Comparison of ENCODE assay signal across 8 cellular contexts in the genomic region with DNA sequence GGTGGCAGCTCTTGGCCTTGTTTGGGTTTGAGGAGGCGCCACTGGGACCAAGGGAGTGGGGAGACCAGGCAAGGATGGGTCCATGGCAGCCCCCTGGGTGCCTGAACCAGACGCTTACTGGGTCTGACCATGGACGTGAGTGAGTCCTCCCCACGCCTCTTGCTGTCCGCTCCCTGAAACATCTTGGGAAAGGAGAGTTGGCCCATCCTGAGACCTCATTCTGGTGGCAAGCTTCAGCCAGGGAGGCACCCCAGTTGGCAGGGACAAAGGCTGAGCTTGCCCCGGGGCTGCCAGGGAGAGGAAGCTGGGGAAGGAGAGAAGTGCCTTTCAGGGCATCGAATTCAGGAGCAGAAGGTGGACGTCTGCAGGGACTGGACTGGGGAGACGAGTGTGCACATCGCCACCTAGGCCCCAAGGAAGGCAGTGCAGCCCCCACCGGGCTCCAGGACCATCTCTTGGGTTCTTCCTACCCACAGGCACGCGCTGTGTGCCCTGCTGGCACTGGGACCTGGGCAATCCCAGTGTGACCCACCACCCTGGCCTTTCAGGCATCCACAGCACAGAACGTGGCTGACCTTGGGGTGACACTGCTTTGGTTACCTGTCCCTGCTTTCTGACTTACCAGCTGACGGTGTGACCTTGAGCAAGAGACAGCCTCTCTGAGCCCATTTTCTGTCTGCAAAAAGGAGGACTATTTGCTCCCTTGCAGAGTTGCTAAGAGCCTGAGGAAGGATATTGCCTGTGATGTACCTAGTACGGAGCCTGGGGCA.
DNase-seq lines count a peak whose midpoint lies in the region; ATAC-seq and TF ChIP-seq lines count a peak whose summit lies in the region.

No MANE protein-coding gene starts in this region.

- no peak for TF ChIP-seq POLR2A in gastrocnemius medialis (IDR thresholded peaks at IDR 0.05)

- H3K27ac ChIP-seq in right cardiac atrium (ENCODE audit: low read length) (no peak overlapping the region), gastrocnemius medialis (no peak overlapping the region)

- intact Hi-C loops in right cardiac atrium (cut with DNase I) (loop anchor here in 3 of 4 donors (10.0 kb wide), 1 partner anchor 171 kb away; no protein-coding TSS in a partner anchor), gastrocnemius medialis (cut with DNase I; ENCODE audit: low total_unique reads) (loop anchor here (10.0 kb wide), 1 partner anchor 141 kb away; no protein-coding TSS in a partner anchor)

- H3K4me3 ChIP-seq in right cardiac atrium (ENCODE audit: low read length) (no peak overlapping the region), gastrocnemius medialis (no peak overlapping the region)

- peak; percentile 20 to 75 (median 58) for TF ChIP-seq CTCF in gastrocnemius medialis (IDR thresholded peaks at IDR 0.05 in 4 of 5, conservative IDR thresholded peaks at IDR 0.05 in 1 of 5)

- in situ Hi-C loops in gastrocnemius medialis (cut with MboI; ENCODE audit: low sequenced_read_pairs in 4 of 4): loop anchor here in 1 of 4 donors (10.0 kb wide), 1 partner anchor 171 kb away; no protein-coding TSS in a partner anchor

- H3K4me3 Mint-ChIP-seq in activated naive CD8-positive, alpha-beta T cell treated with anti-CD3 and anti-CD28 coated beads, Interleukin-2, amount 50 U/mL, for 24 hours: no peak overlapping the region

- H3K9me3 ChIP-seq in right cardiac atrium (ENCODE audit: control insufficient read depth, low read length) (no peaks in the 10 kb centered on the region), gastrocnemius medialis (no peaks in the 10 kb centered on the region)

- no peaks in the 10 kb centered on the region for H3K36me3 ChIP-seq in gastrocnemius medialis

- peaks cover 4% of the 10 kb centered on the region for H3K9me3 Mint-ChIP-seq in activated naive CD8-positive, alpha-beta T cell treated with anti-CD3 and anti-CD28 coated beads, Interleukin-2, amount 50 U/mL, for 24 hours

- no peak overlapping the region for H3K27ac Mint-ChIP-seq in activated naive CD8-positive, alpha-beta T cell treated with anti-CD3 and anti-CD28 coated beads, Interleukin-2, amount 50 U/mL, for 24 hours

- ATAC-seq in activated naive CD8-positive, alpha-beta T cell treated with anti-CD3 and anti-CD28 coated beads, Interleukin-2, amount 50 U/mL, for 24 hours: peak; percentile 76
- ATAC-seq in right cardiac atrium (peak; percentile 70 to 84), gastrocnemius medialis (peak in 1 of 2 donors; percentile 42), GM18519 (IDR thresholded peaks at IDR 0.05; ENCODE audit: low FRiP score, unreplicated experiment) (no peak), GM19463 (IDR thresholded peaks at IDR 0.05; ENCODE audit: unreplicated experiment) (no peak)

- DNase-seq in COR-L47 (lab: John Stamatoyannopoulos, UW) (peak; percentile 14), HT-29 (ENCODE audit: low spot score) (peak; percentile 76), SHP77 treated with DMSO at 0.1 percent for 48 hours (lab: John Stamatoyannopoulos, UW) (peak; percentile 26), right cardiac atrium (peak; percentile 40 to 73 (median 68)), gastrocnemius medialis (peak in 1 of 2 donors; percentile 16)
- DNase-seq in activated naive CD8-positive, alpha-beta T cell treated with anti-CD3 and anti-CD28 coated beads, Interleukin-2, amount 50 U/mL, for 24 hours: peak; percentile 59

- no peaks in the 10 kb centered on the region for H3K4me1 ChIP-seq in right cardiac atrium (ENCODE audit: control insufficient read depth, insufficient read depth, low read length)
- H3K4me1 ChIP-seq in gastrocnemius medialis: no peaks in the 10 kb centered on the region

- no peaks in the 10 kb centered on the region for H3K36me3 Mint-ChIP-seq in activated naive CD8-positive, alpha-beta T cell treated with anti-CD3 and anti-CD28 coated beads, Interleukin-2, amount 50 U/mL, for 24 hours (ENCODE audit: low read depth)

- H3K27me3 Mint-ChIP-seq in activated naive CD8-positive, alpha-beta T cell treated with anti-CD3 and anti-CD28 coated beads, Interleukin-2, amount 50 U/mL, for 24 hours: peaks cover 5% of the 10 kb centered on the region

- 36% methylated on average over 16 of the region's 16 CpGs for WGBS in right cardiac atrium

- no peaks in the 10 kb centered on the region for H3K27me3 ChIP-seq in right cardiac atrium (ENCODE audit: control insufficient read depth, insufficient read depth)
- H3K27me3 ChIP-seq in gastrocnemius medialis: peaks cover 0 to 5% (median 0%) of the 10 kb centered on the region in 3 donors

- H3K4me1 Mint-ChIP-seq in activated naive CD8-positive, alpha-beta T cell treated with anti-CD3 and anti-CD28 coated beads, Interleukin-2, amount 50 U/mL, for 24 hours: no peaks in the 10 kb centered on the region

Comparison
In these comparisons a context has a peak if more than half of its experiments do, and no peak if none do; other contexts are left out.
1. ATAC-seq: peak in activated naive CD8-positive, alpha-beta T cell treated with anti-CD3 and anti-CD28 coated beads, Interleukin-2, amount 50 U/mL, for 24 hours (single experiment) and right cardiac atrium (2 of 2); none in GM18519 (single experiment) and GM19463 (single experiment).